27 cellular contexts compared by ENCODE assay signal in genomic region chr9:96540106-96540505, GRCh38.
"Had no signal": no experiment of that assay in that cellular context is flagged by ENCODE, and none has a peak within 500 bp of the region (broad histone marks: within the 10 kb centered on the region; RNA-seq: fewer than 3 reads in every experiment).

No MANE protein-coding gene starts in this region.

- H3K27ac ChIP-seq: stomach, suprapubic skin, testis, thoracic aorta, thyroid gland, tibial artery, tibial nerve, transverse colon, upper lobe of left lung, upper lobe of right lung, uterus, vagina had no signal

- H3K27me3 ChIP-seq: stomach, suprapubic skin, testis, thyroid gland, tibial artery, tibial nerve, transverse colon, upper lobe of left lung, upper lobe of right lung, uterus, vagina had no signal

- H3K9me3 ChIP-seq: stomach, suprapubic skin, testis, thoracic aorta, thyroid gland, tibial artery, tibial nerve, transverse colon, upper lobe of left lung, upper lobe of right lung, uterus, vagina had no signal

- H3K36me3 ChIP-seq: upper lobe of right lung, uterus had no signal

- FAIRE-seq: urothelium cell line had no signal

- ATAC-seq: stimulated activated effector memory CD8-positive, alpha-beta T cell treated with anti-CD3 and anti-CD28 coated beads, Interleukin-12 subunit alpha, Interleukin-12 subunit beta, amount 100 ng/mL, for 72 hours; stimulated activated memory B cell treated with anti-CD40 and anti-IgM and Interleukin-4, amounts not matched to agents 10 μg/mL and 1 μg/mL and 100 μg/mL, for 72 hours; stimulated activated naive B cell treated with anti-CD40 and anti-IgM and Interleukin-4, amounts not matched to agents 10 μg/mL and 1 μg/mL and 100 μg/mL, for 72 hours; stimulated activated naive CD8-positive, alpha-beta T cell treated with anti-CD3 and anti-CD28 coated beads, Interleukin-15, amount 100 ng/mL, for 72 hours; stimulated activated naive CD8-positive, alpha-beta T cell treated with anti-CD3 and anti-CD28 coated beads, Interleukin-15, Interleukin-2, amounts not matched to agents 100 U/mL and 50 U/mL, for 24 hours; upper lobe of right lung had no signal

- H3K4me3 ChIP-seq: stomach, suprapubic skin, testis, thoracic aorta, thyroid gland, tibial artery, tibial nerve, transverse colon, upper lobe of left lung, upper lobe of right lung, uterus, vagina had no signal

- DNase-seq: stimulated activated CD4-positive, alpha-beta T cell treated with anti-CD3 and anti-CD28 coated beads, Interleukin-2, amount 100 ng/mL, for 48 hours; stimulated activated CD4-positive, alpha-beta T cell treated with anti-CD3 and anti-CD28 coated beads, Interleukin-4, amount 100 ng/mL, for 1 hour; stimulated activated CD4-positive, alpha-beta T cell treated with anti-CD3 and anti-CD28 coated beads, Interleukin-4, amount 100 ng/mL, for 24 hours; stimulated activated CD4-positive, alpha-beta T cell treated with anti-CD3 and anti-CD28 coated beads, Interleukin-4, amount 100 ng/mL, for 4 hours; stimulated activated CD8-positive, alpha-beta memory T cell treated with anti-CD3 and anti-CD28 coated beads, Interleukin-4, amount 100 ng/mL, for 48 hours; stimulated activated naive B cell treated with anti-CD40 and anti-IgM and Interleukin-4, amounts not matched to agents 10 μg/mL and 1 μg/mL and 100 μg/mL, for 72 hours; stimulated activated naive CD4-positive, alpha-beta T cell; stimulated activated naive CD4-positive, alpha-beta T cell treated with Interleukin-2 at 50 U/mL for 16 hours; stimulated activated naive CD8-positive, alpha-beta T cell treated with anti-CD3 and anti-CD28 coated beads, Interleukin-15, amount 100 ng/mL, for 72 hours; stimulated activated naive CD8-positive, alpha-beta T cell treated with anti-CD3 and anti-CD28 coated beads, Interleukin-15, Interleukin-2, amounts not matched to agents 100 U/mL and 50 U/mL, for 24 hours; stomach; substantia nigra; testis; thyroid gland; tibial artery; transverse colon; trophoblast cell; upper lobe of left lung; upper lobe of right lung; uterus had no signal

- H3K4me1 ChIP-seq: stomach, suprapubic skin, testis, thyroid gland, tibial artery, tibial nerve, transverse colon, upper lobe of left lung, upper lobe of right lung, uterus, vagina had no signal
